ENCODE assay signal across 12 cellular contexts in genomic region chr17:72123964-72124791, GRCh38. TPM values are rescaled to one million over a fixed set of nuclear protein-coding genes. Genes with fewer than 3 reads are reported as not detected.
DNase-seq lines count a peak whose midpoint lies in the region; ATAC-seq and TF ChIP-seq lines count a peak whose summit lies in the region.
"Had no signal": no experiment of that assay in that cellular context is flagged by ENCODE, and none has a peak within 500 bp of the region (broad histone marks: within the 10 kb centered on the region; RNA-seq: fewer than 3 reads in every experiment).

No MANE protein-coding gene starts in this region.

- H3K4me1 Mint-ChIP-seq in nephron progenitor cell = peaks cover 65% of the 10 kb centered on the region

- intact Hi-C loops in left ventricle myocardium superior (cut with micrococcal nuclease) (loop anchor here (10.0 kb wide), 1 partner anchor 61 kb away; no protein-coding TSS in a partner anchor), left cardiac atrium (cut with DNase I) (loop anchor here in 1 of 2 donors (10.0 kb wide), 1 partner anchor 411 kb away; no protein-coding TSS in a partner anchor), dorsolateral prefrontal cortex (cut with DNase I) (loop anchor here (5.0 kb wide), 2 partner anchors 48 to 218 kb away; no protein-coding TSS in a partner anchor)

- H3K27me3 Mint-ChIP-seq in nephron progenitor cell (ENCODE audit: low read depth, poor library complexity) = peaks cover 32% of the 10 kb centered on the region

- H3K27ac ChIP-seq in dorsolateral prefrontal cortex (peak overlapping the region in 57 of 59 donors; percentile 4 to 95 (median 78)), WERI-Rb-1 (no peak overlapping the region)
- H3K27ac ChIP-seq in effector memory CD4-positive, alpha-beta T cell (ENCODE audit: insufficient read depth, low read length, poor library complexity, severe bottlenecking) = no peak overlapping the region

- peaks cover 19% of the 10 kb centered on the region for H3K36me3 Mint-ChIP-seq in nephron progenitor cell (ENCODE audit: low read depth)

- H3K9me3 ChIP-seq in effector memory CD4-positive, alpha-beta T cell (ENCODE audit: control insufficient read depth, low read length) = no peaks in the 10 kb centered on the region
- H3K9me3 ChIP-seq in WERI-Rb-1 (ENCODE audit: severe bottlenecking) = no peaks in the 10 kb centered on the region

- H3K27me3 ChIP-seq in dorsolateral prefrontal cortex (peaks cover 0 to 28% (median 0%) of the 10 kb centered on the region in 45 donors), WERI-Rb-1 (ENCODE audit: insufficient read depth, low read depth, severe bottlenecking) (peaks cover 63% of the 10 kb centered on the region)
- H3K27me3 ChIP-seq in effector memory CD4-positive, alpha-beta T cell (replicated peaks; ENCODE audit: control insufficient read depth, insufficient read depth, low read length, poor library complexity, severe bottlenecking) = peaks cover 14% of the 10 kb centered on the region

- no peaks in the 10 kb centered on the region for H3K9me3 Mint-ChIP-seq in nephron progenitor cell

- no peak overlapping the region for H3K27ac Mint-ChIP-seq in nephron progenitor cell

- no peak for TF ChIP-seq CTCF in dorsolateral prefrontal cortex (IDR thresholded peaks at IDR 0.05 in 54 of 56, conservative IDR thresholded peaks at IDR 0.05 in 2 of 56; ENCODE audit: low read depth in 1 of 56, partially characterized antibody in 56 of 56)
- TF ChIP-seq CTCF in nephron progenitor cell (IDR thresholded peaks at IDR 0.05) = no peak
- no peak for TF ChIP-seq CTCF in WERI-Rb-1 (IDR thresholded peaks at IDR 0.05; ENCODE audit: low read depth, low read length)

- ATAC-seq in left ventricle myocardium superior = no peak
- no peak for ATAC-seq in left cardiac atrium

- peak; percentile 43 for DNase-seq in left ventricle myocardium superior
- DNase-seq in left cardiac atrium = no peak
- peak in 2 of 10 donors; percentile 43 to 48 for DNase-seq in dorsolateral prefrontal cortex
- DNase-seq in nephron progenitor cell = no peak
- DNase-seq in effector memory CD4-positive, alpha-beta T cell = no peak
- no peak for DNase-seq in activated CD4-positive, CD25-positive, alpha-beta regulatory T cell (lab: John Stamatoyannopoulos, UW)
- no peak for DNase-seq in NOMO-1 treated with DMSO at 0.1 percent for 48 hours (lab: John Stamatoyannopoulos, UW; ENCODE audit: unreplicated experiment)
- DNase-seq in WERI-Rb-1 = no peak
- DNase-seq: activated naive CD4-positive, alpha-beta T cell treated with Interleukin-2 at 50 U/mL for 16 hours; MM.1S; stimulated activated CD4-positive, alpha-beta T cell treated with anti-CD3 and anti-CD28 coated beads, Interleukin-4, amount 100 ng/mL, for 1 hour had no signal

- H3K4me1 ChIP-seq in effector memory CD4-positive, alpha-beta T cell (ENCODE audit: control insufficient read depth, insufficient read depth, low read length, poor library complexity, severe bottlenecking) = peaks cover 4% of the 10 kb centered on the region

- H3K4me3 Mint-ChIP-seq in nephron progenitor cell = peak overlapping the region; percentile 77

- H3K4me3 ChIP-seq in dorsolateral prefrontal cortex (peak overlapping the region; percentile 21 to 91 (median 79)), WERI-Rb-1 (ENCODE audit: low read depth, low read length) (no peak overlapping the region)
- H3K4me3 ChIP-seq in effector memory CD4-positive, alpha-beta T cell (ENCODE audit: insufficient read depth, low read depth, low read length, poor library complexity, severe bottlenecking) = no peak overlapping the region

- no peaks in the 10 kb centered on the region for H3K36me3 ChIP-seq in effector memory CD4-positive, alpha-beta T cell (ENCODE audit: control insufficient read depth, insufficient read depth, low read length)
- no peaks in the 10 kb centered on the region for H3K36me3 ChIP-seq in WERI-Rb-1

RNA-seq across cellular contexts. Expression of gene SOX9, which starts 3.4 kb away (rescaled TPM):
- total RNA-seq in left ventricle myocardium superior (7.3 TPM), left cardiac atrium (10 to 100 TPM; 12.4 to 16.3 TPM), dorsolateral prefrontal cortex (100 to 1,000 TPM in 7 of 120 experiments, 10 to 100 TPM in 113; 30.6 to 138 (median 57.7) TPM)
- total RNA-seq: mononuclear cell had no signal

Comparison
In these comparisons a context has a peak if more than half of its experiments do, and no peak if none do; other contexts are left out.
1. H3K27ac ChIP-seq: peak in dorsolateral prefrontal cortex (57 of 59); none in effector memory CD4-positive, alpha-beta T cell (single experiment) and WERI-Rb-1 (single experiment).
2. H3K4me3 ChIP-seq: peak in dorsolateral prefrontal cortex (59 of 59); none in effector memory CD4-positive, alpha-beta T cell (single experiment) and WERI-Rb-1 (single experiment).